ENCODE assay signal across 9 cellular contexts in genomic region chr2:219544567-219544966, GRCh38. TPM values are rescaled to one million over a fixed set of nuclear protein-coding genes. Genes with fewer than 3 reads are reported as not detected.
DNase-seq lines count a peak whose midpoint lies in the region; ATAC-seq and TF ChIP-seq lines count a peak whose summit lies in the region.
"Had no signal": no experiment of that assay in that cellular context is flagged by ENCODE, and none has a peak within 500 bp of the region (broad histone marks: within the 10 kb centered on the region; RNA-seq: fewer than 3 reads in every experiment).

No MANE protein-coding gene starts in this region.

- H3K4me2 ChIP-seq in mammary epithelial cell (ENCODE audit: insufficient read depth, low read depth, low read length), result peak overlapping the region; percentile 92

- CTCF ChIA-PET in AG04450 (lab: Charles Lee) (interaction anchor here (1.0 to 4.4 kb wide), 3 partner anchors 15 to 49 kb away, joined by 3 to 30 read pairs (median 4); no protein-coding TSS in a partner anchor), mammary epithelial cell (lab: Charles Lee; ENCODE audit: low non-redundant PET) (no interaction called here)

- peaks cover 15% of the 10 kb centered on the region in 2 donors for H3K27me3 Mint-ChIP-seq in natural killer cell treated with Interleukin-12 subunit alpha and Interleukin-12 subunit beta and Interleukin-15 and Interleukin-18, amount 100 ng/mL, for 72 hours

- peak overlapping the region; percentile 59 for H3K4me3 ChIP-seq in AG04450 (ENCODE audit: low read depth, low read length)
- H3K4me3 ChIP-seq in HUES6 (ENCODE audit: low read depth, low read length), result peak overlapping the region; percentile 91
- peak overlapping the region in 2 of 3 experiments; percentile 47 to 74 for H3K4me3 ChIP-seq in mammary epithelial cell (replicated peaks in 1 of 3; ENCODE audit: insufficient read depth in 1 of 3, low read depth in 2 of 3, low read length in 3 of 3)

- H3K27ac ChIP-seq in AG04450 (ENCODE audit: low read depth, low read length) (no peak overlapping the region), HUES6 (ENCODE audit: low read depth, low read length) (no peak overlapping the region), mammary epithelial cell (ENCODE audit: insufficient read depth, low read depth, low read length) (no peak overlapping the region)

- no peaks in the 10 kb centered on the region for H3K9me3 Mint-ChIP-seq in natural killer cell treated with Interleukin-12 subunit alpha and Interleukin-12 subunit beta and Interleukin-15 and Interleukin-18, amount 100 ng/mL, for 72 hours

- POLR2A ChIA-PET in AG04450 (lab: Yijun Ruan, JAX), result interaction anchor here (1.5 kb wide), 2 partner anchors 8 to 27 kb away, joined by 7 to 10 read pairs; partner anchors contain the start of gene OBSL1

- no peak for ATAC-seq in natural killer cell treated with Interleukin-12 subunit alpha and Interleukin-12 subunit beta and Interleukin-15 and Interleukin-18, amount 100 ng/mL, for 72 hours

- H3K4me1 ChIP-seq in HUES6 (ENCODE audit: control insufficient read depth, insufficient read depth, low read length) (peaks cover 11% of the 10 kb centered on the region; the same call in 1 of the 2 replicates), mammary epithelial cell (ENCODE audit: insufficient read depth, low read length) (peaks cover 20% of the 10 kb centered on the region)

- 49% methylated on average over 9 of the region's 9 CpGs for whole genome bisulfite sequencing in mammary epithelial cell (ENCODE audit: low coverage, missing lambda C conversion rate)

- no peak overlapping the region for H2AFZ ChIP-seq in mammary epithelial cell (ENCODE audit: low read depth, low read length)

- TF ChIP-seq CTCF in AG04450 (IDR thresholded peaks at IDR 0.05; ENCODE audit: low read depth, low read length), result no peak
- no peak for TF ChIP-seq CTCF in mammary epithelial cell (conservative IDR thresholded peaks at IDR 0.05 in 1 of 2, IDR thresholded peaks at IDR 0.05 in 1 of 2; ENCODE audit: extremely low read depth in 1 of 2, insufficient read depth in 1 of 2, low read depth in 1 of 2, low read length in 2 of 2)

- peak overlapping the region; percentile 65 to 68 for H3K27ac Mint-ChIP-seq in natural killer cell treated with Interleukin-12 subunit alpha and Interleukin-12 subunit beta and Interleukin-15 and Interleukin-18, amount 100 ng/mL, for 72 hours

- peak overlapping the region; percentile 86 for H3K4me3 Mint-ChIP-seq in natural killer cell treated with Interleukin-12 subunit alpha and Interleukin-12 subunit beta and Interleukin-15 and Interleukin-18, amount 100 ng/mL, for 72 hours

- no peak for TF ChIP-seq POLR2A in erythroblast (IDR thresholded peaks at IDR 0.05; ENCODE audit: low read length)

- H3K36me3 Mint-ChIP-seq in natural killer cell treated with Interleukin-12 subunit alpha and Interleukin-12 subunit beta and Interleukin-15 and Interleukin-18, amount 100 ng/mL, for 72 hours, result no peaks in the 10 kb centered on the region

- H3K4me1 Mint-ChIP-seq in natural killer cell treated with Interleukin-12 subunit alpha and Interleukin-12 subunit beta and Interleukin-15 and Interleukin-18, amount 100 ng/mL, for 72 hours (ENCODE audit: low read depth in 2 of 2), result peaks cover 27 to 31% of the 10 kb centered on the region in 2 donors

- intact Hi-C loops in mammary epithelial cell (cut with micrococcal nuclease), result no loop called here

- no TSS peak for BruUV-seq in mammary epithelial cell (replicated peaks; lab: Mats Ljungman, UMichigan)

- in situ Hi-C loops in mammary epithelial cell (cut with MboI; ENCODE audit: low sequenced_read_pairs in 2 of 2), result loop anchor here in 1 of 2 donors (5.0 kb wide), 2 partner anchors 98 to 143 kb away; no protein-coding TSS in a partner anchor

- peaks cover 30% of the 10 kb centered on the region for H3K36me3 ChIP-seq in HUES6 (ENCODE audit: control insufficient read depth, insufficient read depth, low read length)
- H3K36me3 ChIP-seq in mammary epithelial cell (ENCODE audit: insufficient read depth, low read length), result peaks cover 3% of the 10 kb centered on the region

- H4K20me1 ChIP-seq in mammary epithelial cell (ENCODE audit: insufficient read depth, low read length), result peaks cover 3% of the 10 kb centered on the region

- peaks cover 36% of the 10 kb centered on the region for H3K79me2 ChIP-seq in mammary epithelial cell (ENCODE audit: insufficient read depth, low read length)

- H3K9me3 ChIP-seq in AG04450 (ENCODE audit: control insufficient read depth, insufficient read depth, low read length) (no peaks in the 10 kb centered on the region; the same call in 1 of the 2 replicates), HUES6 (ENCODE audit: control insufficient read depth, insufficient read depth, low read depth, low read length) (no peaks in the 10 kb centered on the region), mammary epithelial cell (replicated peaks; ENCODE audit: insufficient read depth, low read length) (no peaks in the 10 kb centered on the region)

- DNase-seq in AG04450 (ENCODE audit: low read depth, low spot score), result no peak
- no peak for DNase-seq in mammary epithelial cell
- DNase-seq in natural killer cell treated with Interleukin-12 subunit alpha and Interleukin-12 subunit beta and Interleukin-15 and Interleukin-18, amount 100 ng/mL, for 72 hours (ENCODE audit: low spot score), result no peak
- no peak for DNase-seq in erythroblast (lab: John Stamatoyannopoulos, UW)
- DNase-seq in central memory CD4-positive, alpha-beta T cell, result no peak
- no peak for DNase-seq in DMS153 (lab: John Stamatoyannopoulos, UW)
- DNase-seq in NCI-H2171 treated with DMSO at 0.1 percent for 48 hours (lab: John Stamatoyannopoulos, UW), result no peak

- no peak overlapping the region for H3K9ac ChIP-seq in HUES6 (ENCODE audit: low read length)
- H3K9ac ChIP-seq in mammary epithelial cell (ENCODE audit: insufficient read depth, low read length), result no peak overlapping the region

- H3K27me3 ChIP-seq in AG04450 (ENCODE audit: control insufficient read depth, insufficient read depth, low read length) (no peaks in the 10 kb centered on the region), HUES6 (ENCODE audit: control insufficient read depth, insufficient read depth, low read length) (peaks cover 26% of the 10 kb centered on the region), mammary epithelial cell (ENCODE audit: insufficient read depth, low read length) (no peaks in the 10 kb centered on the region)

- dilution Hi-C loops in mammary epithelial cell (cut with HindIII; ENCODE audit: low sequenced_read_pairs), result loop anchor here (5.0 kb wide), 3 partner anchors 33 to 143 kb away; no protein-coding TSS in a partner anchor

RNA-seq across cellular contexts. Expression of gene TMEM198, which starts 0.7 kb away (rescaled TPM):
- polyA plus RNA-seq in AG04450 (2011; rRNA removed) (0.83 and 1.2 TPM in 2 replicates), mammary epithelial cell (2.0 TPM)
- 0.13 and 0.60 TPM in 2 replicates for polyA minus RNA-seq in AG04450 (2011; rRNA and poly(A)+ RNA removed)
- 1 to 10 TPM; 1.3 to 5.2 TPM for total RNA-seq in mammary epithelial cell
- 0.26 TPM for polyA minus RNA-seq in mammary epithelial cell
- 1 to 10 TPM; 3.6 to 7.6 TPM for total RNA-seq in natural killer cell treated with Interleukin-12 subunit alpha and Interleukin-12 subunit beta and Interleukin-15 and Interleukin-18, amount 100 ng/mL, for 72 hours

RNA-seq across cellular contexts. Expression of gene CHPF, which starts 1.0 kb away (rescaled TPM):
- polyA plus RNA-seq in AG04450 (2011; rRNA removed), result 24.4 and 37.2 TPM in 2 replicates
- 11.5 and 12.1 TPM in 2 replicates for polyA minus RNA-seq in AG04450 (2011; rRNA and poly(A)+ RNA removed)
- 100 to 1,000 TPM; 114 to 274 TPM for total RNA-seq in mammary epithelial cell
- polyA plus RNA-seq in mammary epithelial cell, result 101 TPM
- 18.2 TPM for polyA minus RNA-seq in mammary epithelial cell
- 10 to 100 TPM; 52.4 to 57.5 TPM for total RNA-seq in natural killer cell treated with Interleukin-12 subunit alpha and Interleukin-12 subunit beta and Interleukin-15 and Interleukin-18, amount 100 ng/mL, for 72 hours

RNA-seq across cellular contexts. Expression of gene OBSL1, which starts 26.8 kb away (rescaled TPM):
- polyA plus RNA-seq in AG04450 (2011; rRNA removed) (35.5 and 46.8 TPM in 2 replicates), mammary epithelial cell (30.8 TPM)
- 58.9 and 74.4 TPM in 2 replicates for polyA minus RNA-seq in AG04450 (2011; rRNA and poly(A)+ RNA removed)
- total RNA-seq in mammary epithelial cell, result 10 to 100 TPM; 32.6 to 52.8 TPM
- polyA minus RNA-seq in mammary epithelial cell, result 39.7 TPM
- total RNA-seq in natural killer cell treated with Interleukin-12 subunit alpha and Interleukin-12 subunit beta and Interleukin-15 and Interleukin-18, amount 100 ng/mL, for 72 hours, result 1 to 10 TPM in 1 of 2 donors, not detected in 1; 2.9 TPM

RNA-seq across cellular contexts. Expression of gene INHA, which starts 27.5 kb away (rescaled TPM):
- 0.12 and 0.29 TPM in 2 replicates for polyA plus RNA-seq in AG04450 (2011; rRNA removed)
- polyA minus RNA-seq in AG04450 (2011; rRNA and poly(A)+ RNA removed), result 0.17 and 0.18 TPM in 2 replicates
- 1 to 10 TPM in 1 of 2 donors, under 1 TPM in 1; 0.50 to 2.0 TPM for total RNA-seq in mammary epithelial cell
- polyA plus RNA-seq in mammary epithelial cell, result 0.53 TPM
- not detected for polyA minus RNA-seq in mammary epithelial cell
- total RNA-seq in natural killer cell treated with Interleukin-12 subunit alpha and Interleukin-12 subunit beta and Interleukin-15 and Interleukin-18, amount 100 ng/mL, for 72 hours, result not detected

RNA-seq across cellular contexts. Expression of gene ASIC4, which starts 30.3 kb away (rescaled TPM):
- polyA plus RNA-seq in AG04450 (2011; rRNA removed), result not detected in 2 replicates
- not detected in 2 replicates for polyA minus RNA-seq in AG04450 (2011; rRNA and poly(A)+ RNA removed)
- total RNA-seq in mammary epithelial cell, result under 1 TPM; 0.16 to 0.17 TPM
- polyA plus RNA-seq in mammary epithelial cell, result 0.05 TPM
- polyA minus RNA-seq in mammary epithelial cell, result not detected
- total RNA-seq in natural killer cell treated with Interleukin-12 subunit alpha and Interleukin-12 subunit beta and Interleukin-15 and Interleukin-18, amount 100 ng/mL, for 72 hours, result under 1 TPM in 1 of 2 donors, not detected in 1; 0.12 TPM
- total RNA-seq: RPMI7951 had no signal

Comparison
In these comparisons a context has a peak if more than half of its experiments do, and no peak if none do; other contexts are left out.
1. RNA of gene OBSL1, which starts 26.8 kb away (total RNA-seq): 32.6 to 52.8 TPM in mammary epithelial cell; 2.9 TPM in natural killer cell treated with Interleukin-12 subunit alpha and Interleukin-12 subunit beta and Interleukin-15 and Interleukin-18, amount 100 ng/mL, for 72 hours; every median in the first group is over 4 times any median in the second.
2. Peak in every context shown above with its lines, with median percentiles within 50 percentile points of each other: H3K4me3 ChIP-seq.